ENCODE assay signal across 9 cellular contexts in the genomic region with DNA sequence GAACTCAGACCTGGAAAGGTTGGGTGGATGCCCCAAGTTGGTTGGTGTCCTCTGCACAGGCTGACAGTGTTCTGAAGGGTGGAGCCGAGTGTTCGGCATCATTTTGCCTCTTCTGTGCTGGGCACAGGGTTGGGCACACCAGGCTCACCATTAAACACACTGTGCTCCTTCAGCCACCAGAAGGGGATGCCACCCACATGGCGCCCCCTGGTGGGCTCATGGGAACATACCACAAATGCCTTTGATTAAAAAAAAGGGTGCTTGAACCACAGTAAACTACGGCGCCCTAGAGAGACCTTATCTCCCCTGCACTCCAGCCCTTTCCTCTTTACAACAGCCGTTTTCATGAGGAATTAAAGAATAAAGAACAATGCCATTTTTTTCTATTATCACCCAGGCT.
DNase-seq lines count a peak whose midpoint lies in the region; ATAC-seq, FAIRE-seq and TF ChIP-seq lines count a peak whose summit lies in the region.
"Had no signal": no experiment of that assay in that cellular context is flagged by ENCODE, and none has a peak within 500 bp of the region (broad histone marks: within the 10 kb centered on the region; RNA-seq: fewer than 3 reads in every experiment).

No MANE protein-coding gene starts in this region.

- no peaks in the 10 kb centered on the region for H3K9me3 Mint-ChIP-seq in mesothelial cell of epicardium
- H3K9me3 Mint-ChIP-seq: dendritic cell treated with granulocyte-macrophage colony-stimulating factor and Interleukin-4, amounts not matched to agents 40 ng/mL and 50 ng/mL, for 4 days had no signal

- no peak overlapping the region for H3K27ac Mint-ChIP-seq in mesothelial cell of epicardium
- H3K27ac Mint-ChIP-seq: dendritic cell treated with granulocyte-macrophage colony-stimulating factor and Interleukin-4, amounts not matched to agents 40 ng/mL and 50 ng/mL, for 4 days had no signal

- peaks cover 55% of the 10 kb centered on the region for H3K27me3 Mint-ChIP-seq in mesothelial cell of epicardium (ENCODE audit: low read depth)

- no peak for TF ChIP-seq EP300 in A549 (IDR thresholded peaks at IDR 0.05)

- no peaks in the 10 kb centered on the region for H3K36me3 ChIP-seq in gastrocnemius medialis

- ATAC-seq in A549, result peak in 1 of 2 experiments; percentile 73; a peak in 3 of 6 replicates
- ATAC-seq in gastrocnemius medialis, result no peak

- peak; percentile 19; the same call in 2 of the 3 replicates for TF ChIP-seq CTCF in A549 (IDR thresholded peaks at IDR 0.05)
- peak; percentile 64 for TF ChIP-seq CTCF in LNCaP clone FGC (IDR thresholded peaks at IDR 0.05; ENCODE audit: control insufficient read depth, extremely low read depth, insufficient read depth)
- peak; percentile 23 for TF ChIP-seq CTCF in astrocyte of the cerebellum (IDR thresholded peaks at IDR 0.05; ENCODE audit: low read depth, low read length, missing control alignments)
- TF ChIP-seq CTCF in mesothelial cell of epicardium (IDR thresholded peaks at IDR 0.05; ENCODE audit: unreplicated experiment), result peak; percentile 86
- peak in 1 of 5 experiments; percentile 32 for TF ChIP-seq CTCF in gastrocnemius medialis (IDR thresholded peaks at IDR 0.05 in 4 of 5, conservative IDR thresholded peaks at IDR 0.05 in 1 of 5)

- H3K27me3 ChIP-seq in gastrocnemius medialis, result peaks cover 0 to 9% (median 3%) of the 10 kb centered on the region in 3 donors

- intact Hi-C loops in gastrocnemius medialis (cut with DNase I; ENCODE audit: low total_unique reads), result no loop called here

- peak; percentile 9 to 24 for DNase-seq in A549 (ENCODE audit: low read depth in 1 of 2, low spot score in 1 of 2)
- DNase-seq in Daoy (ENCODE audit: low read depth), result peak; percentile 43
- no peak for DNase-seq in LNCaP clone FGC (ENCODE audit: low read depth)
- DNase-seq in astrocyte of the cerebellum (ENCODE audit: low read depth), result no peak
- peak; percentile 36 to 54 for DNase-seq in mesothelial cell of epicardium (ENCODE audit: low spot score in 2 of 2, unreplicated experiment in 2 of 2)
- DNase-seq in GF-D8 (lab: John Stamatoyannopoulos, UW), result no peak
- no peak for DNase-seq in activated effector memory CD4-positive, alpha-beta T cell treated with Interleukin-2 at 50 U/mL for 16 hours
- DNase-seq in gastrocnemius medialis, result no peak

- H3K4me3 ChIP-seq in A549 (no peak overlapping the region), LNCaP clone FGC (ENCODE audit: low read depth, low read length) (no peak overlapping the region), astrocyte of the cerebellum (ENCODE audit: low read depth, low read length) (no peak overlapping the region), gastrocnemius medialis (no peak overlapping the region)

- no peak overlapping the region for H3K4me3 Mint-ChIP-seq in mesothelial cell of epicardium
- H3K4me3 Mint-ChIP-seq: dendritic cell treated with granulocyte-macrophage colony-stimulating factor and Interleukin-4, amounts not matched to agents 40 ng/mL and 50 ng/mL, for 4 days had no signal

- in situ Hi-C loops in astrocyte of the cerebellum (cut with HindIII; ENCODE audit: low sequenced_read_pairs) (no loop called here), gastrocnemius medialis (cut with MboI; ENCODE audit: low sequenced_read_pairs in 4 of 4) (no loop called here)

- peak in 1 of 2 experiments; percentile 25; a peak in 1 of 5 replicates for TF ChIP-seq RAD21 in A549 (conservative IDR thresholded peaks at IDR 0.05 in 1 of 2, IDR thresholded peaks at IDR 0.05 in 1 of 2)

- H3K9me3 ChIP-seq in A549 (no peaks in the 10 kb centered on the region), gastrocnemius medialis (no peaks in the 10 kb centered on the region)

- no peak for FAIRE-seq in A549 (lab: Jason Lieb, UNC)

- under 1% methylated on average over 6 of the region's 6 CpGs for WGBS in A549 (ENCODE audit: missing lambda C conversion rate)

- no peak for TF ChIP-seq POLR2A in A549 (IDR thresholded peaks at IDR 0.05; ENCODE audit: low read length)
- TF ChIP-seq POLR2A in gastrocnemius medialis (IDR thresholded peaks at IDR 0.05), result no peak

- POLR2A ChIA-PET in A549 (lab: Yijun Ruan, JAX), result no interaction called here

- CTCF ChIA-PET in A549 (lab: Yijun Ruan, JAX), result interaction anchor here (1.1 to 1.4 kb wide), 3 partner anchors 9 to 155 kb away, joined by 3 to 8 read pairs (median 4); no protein-coding TSS in a partner anchor

- H3K27ac ChIP-seq in A549 (no peak overlapping the region), gastrocnemius medialis (no peak overlapping the region)

- H3K4me1 ChIP-seq in A549 (no peaks in the 10 kb centered on the region), gastrocnemius medialis (no peaks in the 10 kb centered on the region)

- H3K4me2 ChIP-seq in A549, result no peak overlapping the region

- H3K4me1 Mint-ChIP-seq in mesothelial cell of epicardium, result no peaks in the 10 kb centered on the region

- no peaks in the 10 kb centered on the region for H3K36me3 Mint-ChIP-seq in mesothelial cell of epicardium

TF ChIP-seq in A549, 52 proteins besides CTCF, POLR2A, EP300 and RAD21:
- TF ChIP-seq ZNF302 (CRISPR knock-in tag; IDR thresholded peaks at IDR 0.05), result no peak
- 0 out of 3 replicates have a peak, but pooled peaks have one; percentile 22 for TF ChIP-seq SMC3 (IDR thresholded peaks at IDR 0.05)
TF ChIP-seq in A549: peak in this region for 1.

Comparison
In these comparisons a context has a peak if more than half of its experiments do, and no peak if none do; other contexts are left out.
1. DNase-seq: peak in A549 (2 of 2), Daoy (single experiment) and mesothelial cell of epicardium (2 of 2); none in LNCaP clone FGC (single experiment), astrocyte of the cerebellum (single experiment), GF-D8 (single experiment), activated effector memory CD4-positive, alpha-beta T cell treated with Interleukin-2 at 50 U/mL for 16 hours (single experiment) and gastrocnemius medialis (0 of 2).